1 cellular context compared by ENCODE assay signal in the genomic region with DNA sequence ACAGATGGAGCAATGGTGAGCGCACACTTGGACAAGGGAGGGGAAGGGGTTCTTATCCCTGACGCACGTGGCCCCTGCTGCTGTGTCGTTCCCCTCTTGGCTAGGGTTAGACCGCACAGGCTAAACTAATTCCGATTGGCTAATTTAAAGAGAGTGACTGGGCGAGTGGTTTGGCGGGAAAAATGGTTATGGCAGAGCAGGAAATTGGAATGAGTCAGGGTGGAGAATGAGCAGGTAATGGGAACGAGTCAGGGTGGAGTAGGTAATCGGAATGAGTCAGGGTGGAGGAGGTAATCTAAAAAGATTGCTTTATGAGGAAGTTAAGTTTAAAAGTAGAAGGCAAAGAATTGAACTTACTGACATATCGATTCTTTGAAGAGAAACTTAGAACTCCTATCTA.
TF ChIP-seq lines count a peak whose summit lies in the region.

No MANE protein-coding gene starts in this region.

TF ChIP-seq in H1, 55 proteins besides CTCF, POLR2A, EP300 and RAD21:
- TF ChIP-seq, protein P1, sequence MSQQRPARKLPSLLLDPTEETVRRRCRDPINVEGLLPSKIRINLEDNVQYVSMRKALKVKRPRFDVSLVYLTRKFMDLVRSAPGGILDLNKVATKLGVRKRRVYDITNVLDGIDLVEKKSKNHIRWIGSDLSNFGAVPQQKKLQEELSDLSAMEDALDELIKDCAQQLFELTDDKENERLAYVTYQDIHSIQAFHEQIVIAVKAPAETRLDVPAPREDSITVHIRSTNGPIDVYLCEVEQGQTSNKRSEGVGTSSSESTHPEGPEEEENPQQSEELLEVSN (IDR thresholded peaks at IDR 0.05) = peak; percentile 13; the same call in 1 of the 2 replicates
